ENCODE assay signal across 1 cellular context in the genomic region with DNA sequence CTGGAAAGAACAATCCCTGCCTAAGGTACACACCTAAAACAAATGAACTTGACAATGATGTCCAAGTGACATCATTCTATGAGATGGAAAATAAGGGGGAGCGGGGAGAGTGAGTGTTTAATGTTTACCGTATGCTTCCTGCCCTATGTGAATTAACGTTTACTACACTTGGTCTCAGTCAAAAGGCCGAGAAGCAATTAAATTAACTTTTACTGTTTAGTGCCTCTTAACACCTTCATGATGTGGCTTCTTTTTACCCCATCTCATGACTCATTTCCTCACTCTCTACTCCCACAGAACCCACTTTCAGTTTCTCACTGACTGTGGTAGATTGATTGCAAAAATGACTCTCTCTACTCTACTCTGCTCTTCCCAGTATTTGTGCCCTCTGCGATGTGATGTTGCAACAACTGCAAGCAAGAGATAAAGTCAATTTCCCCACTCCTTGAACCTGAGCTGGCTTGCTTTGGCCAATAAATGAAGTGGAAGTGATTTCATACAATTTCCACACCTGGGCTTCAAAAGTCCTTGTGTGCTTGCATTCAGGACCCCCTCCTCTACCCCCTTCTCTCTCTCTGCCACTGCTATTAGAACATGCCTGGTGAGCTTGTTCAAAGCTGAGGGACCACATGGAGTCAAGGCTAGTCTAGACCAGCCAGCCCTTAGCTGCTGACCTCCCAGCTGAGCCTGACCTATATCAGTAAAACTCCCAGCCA.
A peak's percentile ranks its signal among the peaks of the same experiment; 100 is the strongest.
TF ChIP-seq lines count a peak whose summit lies in the region.

No MANE protein-coding gene starts in this region.

TF ChIP-seq in HEK293, 187 proteins besides CTCF, POLR2A, EP300 and RAD21 (continued from another document):
- TF ChIP-seq, protein P1, sequence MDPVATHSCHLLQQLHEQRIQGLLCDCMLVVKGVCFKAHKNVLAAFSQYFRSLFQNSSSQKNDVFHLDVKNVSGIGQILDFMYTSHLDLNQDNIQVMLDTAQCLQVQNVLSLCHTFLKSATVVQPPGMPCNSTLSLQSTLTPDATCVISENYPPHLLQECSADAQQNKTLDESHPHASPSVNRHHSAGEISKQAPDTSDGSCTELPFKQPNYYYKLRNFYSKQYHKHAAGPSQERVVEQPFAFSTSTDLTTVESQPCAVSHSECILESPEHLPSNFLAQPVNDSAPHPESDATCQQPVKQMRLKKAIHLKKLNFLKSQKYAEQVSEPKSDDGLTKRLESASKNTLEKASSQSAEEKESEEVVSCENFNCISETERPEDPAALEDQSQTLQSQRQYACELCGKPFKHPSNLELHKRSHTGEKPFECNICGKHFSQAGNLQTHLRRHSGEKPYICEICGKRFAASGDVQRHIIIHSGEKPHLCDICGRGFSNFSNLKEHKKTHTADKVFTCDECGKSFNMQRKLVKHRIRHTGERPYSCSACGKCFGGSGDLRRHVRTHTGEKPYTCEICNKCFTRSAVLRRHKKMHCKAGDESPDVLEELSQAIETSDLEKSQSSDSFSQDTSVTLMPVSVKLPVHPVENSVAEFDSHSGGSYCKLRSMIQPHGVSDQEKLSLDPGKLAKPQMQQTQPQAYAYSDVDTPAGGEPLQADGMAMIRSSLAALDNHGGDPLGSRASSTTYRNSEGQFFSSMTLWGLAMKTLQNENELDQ (tag by site-specific recombination; IDR thresholded peaks at IDR 0.05; ENCODE audit: low read depth), result no peak
- TF ChIP-seq ZNF521 (tag by site-specific recombination; IDR thresholded peaks at IDR 0.05) (no peak), SP7 (tag by site-specific recombination; IDR thresholded peaks at IDR 0.05) (peak; percentile 56; the same call in 1 of the 2 replicates), ZFP3 (tag by site-specific recombination; IDR thresholded peaks at IDR 0.05; ENCODE audit: low read depth) (no peak), ZFHX2 (tag by site-specific recombination; conservative IDR thresholded peaks at IDR 0.05) (0 out of 2 replicates have a peak, but pooled peaks have one; percentile 33), ZNF664 (tag by site-specific recombination; IDR thresholded peaks at IDR 0.05) (no peak), ZNF843 (tag by site-specific recombination; IDR thresholded peaks at IDR 0.05) (no peak), TCF7L2 (IDR thresholded peaks at IDR 0.05; ENCODE audit: borderline replicate concordance, low read depth, low read length) (no peak), ZBTB21 (tag by site-specific recombination; IDR thresholded peaks at IDR 0.05) (peak; percentile 19; the same call in 1 of the 2 replicates)
- TF ChIP-seq, protein P2, sequence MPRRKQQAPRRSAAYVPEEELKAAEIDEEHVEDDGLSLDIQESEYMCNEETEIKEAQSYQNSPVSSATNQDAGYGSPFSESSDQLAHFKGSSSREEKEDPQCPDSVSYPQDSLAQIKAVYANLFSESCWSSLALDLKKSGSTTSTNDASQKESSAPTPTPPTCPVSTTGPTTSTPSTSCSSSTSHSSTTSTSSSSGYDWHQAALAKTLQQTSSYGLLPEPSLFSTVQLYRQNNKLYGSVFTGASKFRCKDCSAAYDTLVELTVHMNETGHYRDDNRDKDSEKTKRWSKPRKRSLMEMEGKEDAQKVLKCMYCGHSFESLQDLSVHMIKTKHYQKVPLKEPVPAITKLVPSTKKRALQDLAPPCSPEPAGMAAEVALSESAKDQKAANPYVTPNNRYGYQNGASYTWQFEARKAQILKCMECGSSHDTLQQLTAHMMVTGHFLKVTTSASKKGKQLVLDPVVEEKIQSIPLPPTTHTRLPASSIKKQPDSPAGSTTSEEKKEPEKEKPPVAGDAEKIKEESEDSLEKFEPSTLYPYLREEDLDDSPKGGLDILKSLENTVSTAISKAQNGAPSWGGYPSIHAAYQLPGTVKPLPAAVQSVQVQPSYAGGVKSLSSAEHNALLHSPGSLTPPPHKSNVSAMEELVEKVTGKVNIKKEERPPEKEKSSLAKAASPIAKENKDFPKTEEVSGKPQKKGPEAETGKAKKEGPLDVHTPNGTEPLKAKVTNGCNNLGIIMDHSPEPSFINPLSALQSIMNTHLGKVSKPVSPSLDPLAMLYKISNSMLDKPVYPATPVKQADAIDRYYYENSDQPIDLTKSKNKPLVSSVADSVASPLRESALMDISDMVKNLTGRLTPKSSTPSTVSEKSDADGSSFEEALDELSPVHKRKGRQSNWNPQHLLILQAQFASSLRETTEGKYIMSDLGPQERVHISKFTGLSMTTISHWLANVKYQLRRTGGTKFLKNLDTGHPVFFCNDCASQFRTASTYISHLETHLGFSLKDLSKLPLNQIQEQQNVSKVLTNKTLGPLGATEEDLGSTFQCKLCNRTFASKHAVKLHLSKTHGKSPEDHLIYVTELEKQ (tag by site-specific recombination; IDR thresholded peaks at IDR 0.05; ENCODE audit: borderline replicate concordance), result 0 out of 2 replicates have a peak, but pooled peaks have one; percentile 18
- TF ChIP-seq, protein P3, sequence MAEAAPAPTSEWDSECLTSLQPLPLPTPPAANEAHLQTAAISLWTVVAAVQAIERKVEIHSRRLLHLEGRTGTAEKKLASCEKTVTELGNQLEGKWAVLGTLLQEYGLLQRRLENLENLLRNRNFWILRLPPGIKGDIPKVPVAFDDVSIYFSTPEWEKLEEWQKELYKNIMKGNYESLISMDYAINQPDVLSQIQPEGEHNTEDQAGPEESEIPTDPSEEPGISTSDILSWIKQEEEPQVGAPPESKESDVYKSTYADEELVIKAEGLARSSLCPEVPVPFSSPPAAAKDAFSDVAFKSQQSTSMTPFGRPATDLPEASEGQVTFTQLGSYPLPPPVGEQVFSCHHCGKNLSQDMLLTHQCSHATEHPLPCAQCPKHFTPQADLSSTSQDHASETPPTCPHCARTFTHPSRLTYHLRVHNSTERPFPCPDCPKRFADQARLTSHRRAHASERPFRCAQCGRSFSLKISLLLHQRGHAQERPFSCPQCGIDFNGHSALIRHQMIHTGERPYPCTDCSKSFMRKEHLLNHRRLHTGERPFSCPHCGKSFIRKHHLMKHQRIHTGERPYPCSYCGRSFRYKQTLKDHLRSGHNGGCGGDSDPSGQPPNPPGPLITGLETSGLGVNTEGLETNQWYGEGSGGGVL (tag by site-specific recombination; IDR thresholded peaks at IDR 0.05), result peak; percentile 64
- TF ChIP-seq, protein P4, sequence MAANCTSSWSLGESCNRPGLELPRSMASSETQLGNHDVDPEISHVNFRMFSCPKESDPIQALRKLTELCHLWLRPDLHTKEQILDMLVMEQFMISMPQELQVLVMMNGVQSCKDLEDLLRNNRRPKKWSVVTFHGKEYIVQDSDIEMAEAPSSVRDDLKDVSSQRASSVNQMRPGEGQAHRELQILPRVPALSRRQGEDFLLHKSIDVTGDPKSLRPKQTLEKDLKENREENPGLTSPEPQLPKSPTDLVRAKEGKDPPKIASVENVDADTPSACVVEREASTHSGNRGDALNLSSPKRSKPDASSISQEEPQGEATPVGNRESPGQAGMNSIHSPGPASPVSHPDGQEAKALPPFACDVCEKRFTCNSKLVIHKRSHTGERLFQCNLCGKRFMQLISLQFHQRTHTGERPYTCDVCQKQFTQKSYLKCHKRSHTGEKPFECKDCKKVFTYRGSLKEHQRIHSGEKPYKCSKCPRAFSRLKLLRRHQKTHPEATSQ (tag by site-specific recombination; IDR thresholded peaks at IDR 0.05), result no peak
- TF ChIP-seq, protein P5, sequence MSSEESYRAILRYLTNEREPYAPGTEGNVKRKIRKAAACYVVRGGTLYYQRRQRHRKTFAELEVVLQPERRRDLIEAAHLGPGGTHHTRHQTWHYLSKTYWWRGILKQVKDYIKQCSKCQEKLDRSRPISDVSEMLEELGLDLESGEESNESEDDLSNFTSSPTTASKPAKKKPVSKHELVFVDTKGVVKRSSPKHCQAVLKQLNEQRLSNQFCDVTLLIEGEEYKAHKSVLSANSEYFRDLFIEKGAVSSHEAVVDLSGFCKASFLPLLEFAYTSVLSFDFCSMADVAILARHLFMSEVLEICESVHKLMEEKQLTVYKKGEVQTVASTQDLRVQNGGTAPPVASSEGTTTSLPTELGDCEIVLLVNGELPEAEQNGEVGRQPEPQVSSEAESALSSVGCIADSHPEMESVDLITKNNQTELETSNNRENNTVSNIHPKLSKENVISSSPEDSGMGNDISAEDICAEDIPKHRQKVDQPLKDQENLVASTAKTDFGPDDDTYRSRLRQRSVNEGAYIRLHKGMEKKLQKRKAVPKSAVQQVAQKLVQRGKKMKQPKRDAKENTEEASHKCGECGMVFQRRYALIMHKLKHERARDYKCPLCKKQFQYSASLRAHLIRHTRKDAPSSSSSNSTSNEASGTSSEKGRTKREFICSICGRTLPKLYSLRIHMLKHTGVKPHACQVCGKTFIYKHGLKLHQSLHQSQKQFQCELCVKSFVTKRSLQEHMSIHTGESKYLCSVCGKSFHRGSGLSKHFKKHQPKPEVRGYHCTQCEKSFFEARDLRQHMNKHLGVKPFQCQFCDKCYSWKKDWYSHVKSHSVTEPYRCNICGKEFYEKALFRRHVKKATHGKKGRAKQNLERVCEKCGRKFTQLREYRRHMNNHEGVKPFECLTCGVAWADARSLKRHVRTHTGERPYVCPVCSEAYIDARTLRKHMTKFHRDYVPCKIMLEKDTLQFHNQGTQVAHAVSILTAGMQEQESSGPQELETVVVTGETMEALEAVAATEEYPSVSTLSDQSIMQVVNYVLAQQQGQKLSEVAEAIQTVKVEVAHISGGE (tag by site-specific recombination; conservative IDR thresholded peaks at IDR 0.05; ENCODE audit: low read depth), result no peak
- TF ChIP-seq, protein P6, sequence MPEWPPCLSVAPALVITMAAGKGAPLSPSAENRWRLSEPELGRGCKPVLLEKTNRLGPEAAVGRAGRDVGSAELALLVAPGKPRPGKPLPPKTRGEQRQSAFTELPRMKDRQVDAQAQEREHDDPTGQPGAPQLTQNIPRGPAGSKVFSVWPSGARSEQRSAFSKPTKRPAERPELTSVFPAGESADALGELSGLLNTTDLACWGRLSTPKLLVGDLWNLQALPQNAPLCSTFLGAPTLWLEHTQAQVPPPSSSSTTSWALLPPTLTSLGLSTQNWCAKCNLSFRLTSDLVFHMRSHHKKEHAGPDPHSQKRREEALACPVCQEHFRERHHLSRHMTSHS (tag by site-specific recombination; IDR thresholded peaks at IDR 0.05), result 0 out of 2 replicates have a peak, but pooled peaks have one; percentile 36
- TF ChIP-seq, protein P7, sequence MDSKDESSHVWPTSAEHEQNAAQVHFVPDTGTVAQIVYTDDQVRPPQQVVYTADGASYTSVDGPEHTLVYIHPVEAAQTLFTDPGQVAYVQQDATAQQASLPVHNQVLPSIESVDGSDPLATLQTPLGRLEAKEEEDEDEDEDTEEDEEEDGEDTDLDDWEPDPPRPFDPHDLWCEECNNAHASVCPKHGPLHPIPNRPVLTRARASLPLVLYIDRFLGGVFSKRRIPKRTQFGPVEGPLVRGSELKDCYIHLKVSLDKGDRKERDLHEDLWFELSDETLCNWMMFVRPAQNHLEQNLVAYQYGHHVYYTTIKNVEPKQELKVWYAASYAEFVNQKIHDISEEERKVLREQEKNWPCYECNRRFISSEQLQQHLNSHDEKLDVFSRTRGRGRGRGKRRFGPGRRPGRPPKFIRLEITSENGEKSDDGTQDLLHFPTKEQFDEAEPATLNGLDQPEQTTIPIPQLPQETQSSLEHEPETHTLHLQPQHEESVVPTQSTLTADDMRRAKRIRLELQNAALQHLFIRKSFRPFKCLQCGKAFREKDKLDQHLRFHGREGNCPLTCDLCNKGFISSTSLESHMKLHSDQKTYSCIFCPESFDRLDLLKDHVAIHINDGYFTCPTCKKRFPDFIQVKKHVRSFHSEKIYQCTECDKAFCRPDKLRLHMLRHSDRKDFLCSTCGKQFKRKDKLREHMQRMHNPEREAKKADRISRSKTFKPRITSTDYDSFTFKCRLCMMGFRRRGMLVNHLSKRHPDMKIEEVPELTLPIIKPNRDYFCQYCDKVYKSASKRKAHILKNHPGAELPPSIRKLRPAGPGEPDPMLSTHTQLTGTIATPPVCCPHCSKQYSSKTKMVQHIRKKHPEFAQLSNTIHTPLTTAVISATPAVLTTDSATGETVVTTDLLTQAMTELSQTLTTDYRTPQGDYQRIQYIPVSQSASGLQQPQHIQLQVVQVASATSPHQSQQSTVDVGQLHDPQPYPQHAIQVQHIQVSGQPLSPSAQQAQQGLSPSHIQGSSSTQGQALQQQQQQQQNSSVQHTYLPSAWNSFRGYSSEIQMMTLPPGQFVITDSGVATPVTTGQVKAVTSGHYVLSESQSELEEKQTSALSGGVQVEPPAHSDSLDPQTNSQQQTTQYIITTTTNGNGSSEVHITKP (tag by site-specific recombination; IDR thresholded peaks at IDR 0.05), result no peak
- TF ChIP-seq, protein P8, sequence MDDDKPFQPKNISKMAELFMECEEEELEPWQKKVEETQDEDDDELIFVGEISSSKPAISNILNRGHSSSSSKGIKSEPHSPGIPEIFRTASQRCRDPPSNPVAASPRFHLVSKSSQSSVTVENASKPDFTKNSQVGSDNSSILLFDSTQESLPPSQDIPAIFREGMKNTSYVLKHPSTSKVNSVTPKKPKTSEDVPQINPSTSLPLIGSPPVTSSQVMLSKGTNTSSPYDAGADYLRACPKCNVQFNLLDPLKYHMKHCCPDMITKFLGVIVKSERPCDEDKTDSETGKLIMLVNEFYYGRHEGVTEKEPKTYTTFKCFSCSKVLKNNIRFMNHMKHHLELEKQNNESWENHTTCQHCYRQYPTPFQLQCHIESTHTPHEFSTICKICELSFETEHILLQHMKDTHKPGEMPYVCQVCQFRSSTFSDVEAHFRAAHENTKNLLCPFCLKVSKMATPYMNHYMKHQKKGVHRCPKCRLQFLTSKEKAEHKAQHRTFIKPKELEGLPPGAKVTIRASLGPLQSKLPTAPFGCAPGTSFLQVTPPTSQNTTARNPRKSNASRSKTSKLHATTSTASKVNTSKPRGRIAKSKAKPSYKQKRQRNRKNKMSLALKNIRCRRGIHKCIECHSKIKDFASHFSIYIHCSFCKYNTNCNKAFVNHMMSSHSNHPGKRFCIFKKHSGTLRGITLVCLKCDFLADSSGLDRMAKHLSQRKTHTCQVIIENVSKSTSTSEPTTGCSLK (tag by site-specific recombination; IDR thresholded peaks at IDR 0.05), result no peak
